Comparison of ENCODE assay signal across 21 cellular contexts in genomic region chrX:101160001-101160400, GRCh38.
"Had no signal": no experiment of that assay in that cellular context is flagged by ENCODE, and none has a peak within 500 bp of the region (broad histone marks: within the 10 kb centered on the region; RNA-seq: fewer than 3 reads in every experiment).

No MANE protein-coding gene starts in this region.

- DNase-seq: dorsolateral prefrontal cortex; effector CD4-positive, alpha-beta T cell; foreskin keratinocyte; heart left ventricle; kidney; mesenchymal stem cell; mucosa of descending colon; naive thymus-derived CD4-positive, alpha-beta T cell; right lobe of liver; stimulated activated CD4-positive, alpha-beta T cell treated with anti-CD3 and anti-CD28 coated beads, Interleukin-12 subunit alpha, Interleukin-12 subunit beta, amount 100 ng/mL, for 4 hours; stimulated activated CD4-positive, alpha-beta T cell treated with anti-CD3 and anti-CD28 coated beads, Interleukin-1b, Interleukin-23, amount 100 ng/mL, for 48 hours; stimulated activated CD4-positive, alpha-beta T cell treated with anti-CD3 and anti-CD28 coated beads, Interleukin-4, amount 100 ng/mL, for 1 hour; stimulated activated CD8-positive, alpha-beta memory T cell treated with anti-CD3 and anti-CD28 coated beads, Interleukin-4, amount 100 ng/mL, for 48 hours; stimulated activated naive CD4-positive, alpha-beta T cell treated with Interleukin-2 at 50 U/mL for 16 hours; stomach; thyroid gland; trophoblast cell had no signal

- H3K4me3 ChIP-seq: dorsolateral prefrontal cortex, gastroesophageal sphincter, heart left ventricle, hepatocyte, mucosa of descending colon, neural progenitor cell, right lobe of liver, smooth muscle cell, stomach, thyroid gland had no signal
